ENCODE assay signal across 8 cellular contexts in genomic region chrX:38664285-38664684, GRCh38.
DNase-seq lines count a peak whose midpoint lies in the region; ATAC-seq and TF ChIP-seq lines count a peak whose summit lies in the region.

No MANE protein-coding gene starts in this region.

- TF ChIP-seq CTCF in right lobe of liver (IDR thresholded peaks at IDR 0.05), result peak; percentile 44 to 55 (median 46)

- intact Hi-C loops in activated CD4-positive, alpha-beta T cell treated with anti-CD3 and anti-CD28 coated beads, Interleukin-2, amount 10 ng/mL, durations not matched to agents 24 days and 14 days (cut with micrococcal nuclease), result no loop called here
- intact Hi-C loops in right lobe of liver (cut with DNase I), result no loop called here

- peaks cover 3% of the 10 kb centered on the region for H3K27me3 Mint-ChIP-seq in activated CD4-positive, alpha-beta T cell treated with anti-CD3 and anti-CD28 coated beads, Interleukin-2, amount 10 ng/mL, durations not matched to agents 24 days and 14 days

- WGBS in right lobe of liver (ENCODE audit: insufficient coverage, low coverage, low lambda C conversion rate, missing lambda C conversion rate), result 3% methylated on average over 5 of the region's 5 CpGs

- no peak overlapping the region for H3K27ac ChIP-seq in right lobe of liver

- no peaks in the 10 kb centered on the region for H3K4me1 Mint-ChIP-seq in activated CD4-positive, alpha-beta T cell treated with anti-CD3 and anti-CD28 coated beads, Interleukin-2, amount 10 ng/mL, durations not matched to agents 24 days and 14 days
- peaks cover 5% of the 10 kb centered on the region for H3K4me1 Mint-ChIP-seq in stimulated activated effector memory CD8-positive, alpha-beta T cell treated with anti-CD3 and anti-CD28 coated beads, Interleukin-12 subunit alpha, Interleukin-12 subunit beta, amount 100 ng/mL, for 72 hours

- no peaks in the 10 kb centered on the region for H3K36me3 ChIP-seq in right lobe of liver

- peaks cover 0 to 3% of the 10 kb centered on the region in 2 donors for H3K27me3 ChIP-seq in right lobe of liver

- no peaks in the 10 kb centered on the region for H3K4me1 ChIP-seq in right lobe of liver

- no peak overlapping the region for H3K4me3 Mint-ChIP-seq in activated CD4-positive, alpha-beta T cell treated with anti-CD3 and anti-CD28 coated beads, Interleukin-2, amount 10 ng/mL, durations not matched to agents 24 days and 14 days
- H3K4me3 Mint-ChIP-seq in stimulated activated effector memory CD8-positive, alpha-beta T cell treated with anti-CD3 and anti-CD28 coated beads, Interleukin-12 subunit alpha, Interleukin-12 subunit beta, amount 100 ng/mL, for 72 hours, result no peak overlapping the region

- H3K27ac Mint-ChIP-seq in activated CD4-positive, alpha-beta T cell treated with anti-CD3 and anti-CD28 coated beads, Interleukin-2, amount 10 ng/mL, durations not matched to agents 24 days and 14 days, result no peak overlapping the region
- H3K27ac Mint-ChIP-seq in stimulated activated effector memory CD8-positive, alpha-beta T cell treated with anti-CD3 and anti-CD28 coated beads, Interleukin-12 subunit alpha, Interleukin-12 subunit beta, amount 100 ng/mL, for 72 hours, result no peak overlapping the region

- no peaks in the 10 kb centered on the region for H3K9me3 Mint-ChIP-seq in activated CD4-positive, alpha-beta T cell treated with anti-CD3 and anti-CD28 coated beads, Interleukin-2, amount 10 ng/mL, durations not matched to agents 24 days and 14 days
- H3K9me3 Mint-ChIP-seq in stimulated activated effector memory CD8-positive, alpha-beta T cell treated with anti-CD3 and anti-CD28 coated beads, Interleukin-12 subunit alpha, Interleukin-12 subunit beta, amount 100 ng/mL, for 72 hours, result no peaks in the 10 kb centered on the region

- peak; percentile 57 for DNase-seq in activated CD4-positive, alpha-beta T cell treated with anti-CD3 and anti-CD28 coated beads, Interleukin-2, amount 10 ng/mL, durations not matched to agents 24 days and 14 days
- DNase-seq in activated CD4-positive, alpha-beta T cell treated with anti-CD3 and anti-CD28 coated beads, Interleukin-2, amount 50 U/mL, for 4 hours, result no peak
- DNase-seq in NCI-H1092 treated with DMSO at 0.1 percent for 48 hours (lab: John Stamatoyannopoulos, UW) (peak; percentile 48), astrocyte of the hippocampus (ENCODE audit: low read depth, low spot score) (peak; percentile 61), right lobe of liver (no peak)
- DNase-seq in stimulated activated effector memory CD8-positive, alpha-beta T cell treated with anti-CD3 and anti-CD28 coated beads, Interleukin-12 subunit alpha, Interleukin-12 subunit beta, amount 100 ng/mL, for 72 hours (ENCODE audit: low spot score in 2 of 2), result no peak

- no peak overlapping the region for H3K4me3 ChIP-seq in right lobe of liver

- no peak for TF ChIP-seq POLR2A in right lobe of liver (IDR thresholded peaks at IDR 0.05)

- H3K9me3 ChIP-seq in right lobe of liver, result no peaks in the 10 kb centered on the region

- ATAC-seq in right lobe of liver (peak; percentile 56 to 67 (median 62)), GM18517 (IDR thresholded peaks at IDR 0.05; ENCODE audit: unreplicated experiment) (no peak), HG03039 (IDR thresholded peaks at IDR 0.05; ENCODE audit: unreplicated experiment) (no peak)
- ATAC-seq in stimulated activated effector memory CD8-positive, alpha-beta T cell treated with anti-CD3 and anti-CD28 coated beads, Interleukin-12 subunit alpha, Interleukin-12 subunit beta, amount 100 ng/mL, for 72 hours, result no peak

- H3K36me3 Mint-ChIP-seq in activated CD4-positive, alpha-beta T cell treated with anti-CD3 and anti-CD28 coated beads, Interleukin-2, amount 10 ng/mL, durations not matched to agents 24 days and 14 days (ENCODE audit: low read depth), result no peaks in the 10 kb centered on the region
- H3K36me3 Mint-ChIP-seq in stimulated activated effector memory CD8-positive, alpha-beta T cell treated with anti-CD3 and anti-CD28 coated beads, Interleukin-12 subunit alpha, Interleukin-12 subunit beta, amount 100 ng/mL, for 72 hours, result no peaks in the 10 kb centered on the region

Comparison
In these comparisons a context has a peak if more than half of its experiments do, and no peak if none do; other contexts are left out.
1. DNase-seq: peak in activated CD4-positive, alpha-beta T cell treated with anti-CD3 and anti-CD28 coated beads, Interleukin-2, amount 10 ng/mL, durations not matched to agents 24 days and 14 days (single experiment), NCI-H1092 treated with DMSO at 0.1 percent for 48 hours (single experiment) and astrocyte of the hippocampus (single experiment); none in activated CD4-positive, alpha-beta T cell treated with anti-CD3 and anti-CD28 coated beads, Interleukin-2, amount 50 U/mL, for 4 hours (0 of 2), right lobe of liver (0 of 3) and stimulated activated effector memory CD8-positive, alpha-beta T cell treated with anti-CD3 and anti-CD28 coated beads, Interleukin-12 subunit alpha, Interleukin-12 subunit beta, amount 100 ng/mL, for 72 hours (0 of 2).
2. ATAC-seq: peak in right lobe of liver (4 of 4); none in stimulated activated effector memory CD8-positive, alpha-beta T cell treated with anti-CD3 and anti-CD28 coated beads, Interleukin-12 subunit alpha, Interleukin-12 subunit beta, amount 100 ng/mL, for 72 hours (single experiment), GM18517 (single experiment) and HG03039 (single experiment).